Comparison of ENCODE assay signal across 8 cellular contexts in genomic region chr22:21951931-21952465, GRCh38. TPM values are rescaled to one million over a fixed set of nuclear protein-coding genes. Genes with fewer than 3 reads are reported as not detected.
DNase-seq lines count a peak whose midpoint lies in the region; ATAC-seq and TF ChIP-seq lines count a peak whose summit lies in the region.

No MANE protein-coding gene starts in this region.

- peaks cover 0 to 37% (median 16%) of the 10 kb centered on the region in 11 experiments; a peak in 11 of 22 replicates for H4K20me1 ChIP-seq in BLaER1 treated with 17β-estradiol and CSF1 and Interleukin-3, amounts not matched to agents 10 nM and 100 nM

- peak; percentile 22 for ATAC-seq in HG03097 (IDR thresholded peaks at IDR 0.05; ENCODE audit: low FRiP score, unreplicated experiment)
- ATAC-seq in WTC11: peak; percentile 54
- ATAC-seq in HG02840 (IDR thresholded peaks at IDR 0.05; ENCODE audit: low FRiP score, unreplicated experiment): no peak

- peak overlapping the region; percentile 75 to 86 (median 81) for H3K9ac ChIP-seq in BLaER1 treated with 17β-estradiol and CSF1 and Interleukin-3, amounts not matched to agents 10 nM and 100 nM

- peak overlapping the region; percentile 90 to 100 (median 97) for H3K4me2 ChIP-seq in BLaER1 treated with 17β-estradiol and CSF1 and Interleukin-3, amounts not matched to agents 10 nM and 100 nM

- H3K36me3 ChIP-seq in BLaER1 treated with 17β-estradiol and CSF1 and Interleukin-3, amounts not matched to agents 10 nM and 100 nM: peaks cover 0 to under 1% (median 0%) of the 10 kb centered on the region in 11 experiments; a peak in 2 of 22 replicates
- H3K36me3 ChIP-seq in muscle layer of duodenum (ENCODE audit: control insufficient read depth in 1 of 2, insufficient read depth in 2 of 2, low read length in 2 of 2) (no peaks in the 10 kb centered on the region), vagina (no peaks in the 10 kb centered on the region)

- no peaks in the 10 kb centered on the region for H3K9me3 Mint-ChIP-seq in WTC11

- H3K27me3 Mint-ChIP-seq in WTC11 (ENCODE audit: low read depth): peaks cover 26% of the 10 kb centered on the region

- no peaks in the 10 kb centered on the region for H3K36me3 Mint-ChIP-seq in WTC11

- H3K27ac ChIP-seq in BLaER1 treated with 17β-estradiol and CSF1 and Interleukin-3, amounts not matched to agents 10 nM and 100 nM: peak overlapping the region in 10 of 11 experiments; percentile 41 to 83 (median 72); a peak in 20 of 22 replicates
- H3K27ac ChIP-seq in epithelial cell of prostate (peak overlapping the region; percentile 23), muscle layer of duodenum (ENCODE audit: low read length) (no peak overlapping the region), vagina (peak overlapping the region; percentile 74)

- H3K9me3 ChIP-seq in BLaER1 treated with 17β-estradiol and CSF1 and Interleukin-3, amounts not matched to agents 10 nM and 100 nM (replicated peaks in 1 of 11): no peaks in the 10 kb centered on the region
- H3K9me3 ChIP-seq in muscle layer of duodenum (ENCODE audit: control insufficient read depth in 1 of 2, low read length in 2 of 2) (no peaks in the 10 kb centered on the region), vagina (no peaks in the 10 kb centered on the region)

- intact Hi-C loops in vagina (cut with DNase I): loop anchor here (2.0 kb wide), 1 partner anchor 13 kb away; no protein-coding TSS in a partner anchor

- no peak overlapping the region for H3K27ac Mint-ChIP-seq in WTC11

- H3K4me1 Mint-ChIP-seq in WTC11: peaks cover 17% of the 10 kb centered on the region

- peak overlapping the region; percentile 57 to 82 (median 71) for H3K4me3 ChIP-seq in BLaER1 treated with 17β-estradiol and CSF1 and Interleukin-3, amounts not matched to agents 10 nM and 100 nM
- H3K4me3 ChIP-seq in muscle layer of duodenum (ENCODE audit: low read depth in 1 of 2, low read length in 2 of 2) (peak overlapping the region; percentile 62 to 76), vagina (peak overlapping the region; percentile 66 to 85)

- POLR2A ChIA-PET in WTC11 (lab: Charles Lee): no interaction called here

- H3K4me3 Mint-ChIP-seq in WTC11: peak overlapping the region; percentile 76

- peaks cover 50 to 57% (median 56%) of the 10 kb centered on the region in 10 experiments for H3K4me1 ChIP-seq in BLaER1 treated with 17β-estradiol and CSF1 and Interleukin-3, amounts not matched to agents 10 nM and 100 nM
- peaks cover 5 to 19% of the 10 kb centered on the region in 2 donors for H3K4me1 ChIP-seq in muscle layer of duodenum (ENCODE audit: control insufficient read depth in 1 of 2, insufficient read depth in 2 of 2, low read length in 2 of 2)
- H3K4me1 ChIP-seq in vagina: peaks cover 51% of the 10 kb centered on the region

- no peaks in the 10 kb centered on the region for H3K27me3 ChIP-seq in BLaER1 treated with 17β-estradiol and CSF1 and Interleukin-3, amounts not matched to agents 10 nM and 100 nM
- H3K27me3 ChIP-seq in muscle layer of duodenum (ENCODE audit: low read depth, low read length) (no peaks in the 10 kb centered on the region), vagina (no peaks in the 10 kb centered on the region)

- CTCF ChIA-PET in WTC11 (lab: Charles Lee): interaction anchor here (0.6 to 9.1 kb wide), 30 partner anchors 9 to 310 kb away, joined by 3 to 121 read pairs (median 4); partner anchors contain the start of genes SDF2L1, TOP3B and YPEL1

- DNase-seq in WTC11 (ENCODE audit: low spot score) (peak; percentile 62), epithelial cell of prostate (ENCODE audit: low read depth, low spot score) (no peak), vagina (ENCODE audit: extremely low spot score in 2 of 2) (no peak), NCI-H2081 treated with DMSO at 0.1 percent for 48 hours (lab: John Stamatoyannopoulos, UW) (no peak)

- no peak for TF ChIP-seq CTCF in WTC11 (IDR thresholded peaks at IDR 0.05)
- no peak for TF ChIP-seq CTCF in vagina (IDR thresholded peaks at IDR 0.05)

- no peak for TF ChIP-seq POLR2A in vagina (IDR thresholded peaks at IDR 0.05)

TF ChIP-seq in WTC11, 78 proteins besides CTCF, POLR2A, EP300 and RAD21:
- no peak for TF ChIP-seq NR2C2 (CRISPR knock-in tag; IDR thresholded peaks at IDR 0.05)
- 0 out of 2 replicates have a peak, but pooled peaks have one; percentile 18 for TF ChIP-seq HMGXB4 (CRISPR knock-in tag; IDR thresholded peaks at IDR 0.05)

RNA-seq across cellular contexts. Expression of gene PPM1F, which starts 0.7 kb away (rescaled TPM):
- total RNA-seq in WTC11 (2021) (23.9 to 30.6 TPM (median 28.6 TPM) in 3 replicates), vagina (35.6 TPM)

RNA-seq across cellular contexts. Expression of gene TOP3B, which starts 30.6 kb away (rescaled TPM):
- total RNA-seq in WTC11 (2021) (52.5 to 68.6 TPM (median 52.7 TPM) in 3 replicates), vagina (42.7 TPM)
